19 cellular contexts compared by ENCODE assay signal in the genomic region with DNA sequence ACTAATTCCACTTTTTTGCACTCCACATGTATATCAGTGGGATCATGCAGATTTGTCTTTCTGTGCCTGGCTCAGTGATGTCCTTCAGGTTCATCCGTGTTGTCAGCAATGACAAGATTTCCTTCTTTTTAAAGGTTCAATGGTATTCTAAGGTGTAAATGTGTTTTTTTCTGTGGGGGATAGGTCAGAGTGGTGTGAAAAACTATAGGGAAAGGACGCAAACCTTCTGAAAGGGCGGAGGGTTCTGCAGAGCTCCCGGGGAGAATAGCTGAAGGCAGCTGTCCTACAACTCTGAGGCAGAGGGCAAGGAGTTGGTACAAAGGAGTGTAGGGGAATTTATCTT. TPM values are rescaled to one million over a fixed set of nuclear protein-coding genes. Genes with fewer than 3 reads are reported as not detected.
DNase-seq lines count a peak whose midpoint lies in the region; ATAC-seq, FAIRE-seq and TF ChIP-seq lines count a peak whose summit lies in the region.
"Had no signal": no experiment of that assay in that cellular context is flagged by ENCODE, and none has a peak within 500 bp of the region (broad histone marks: within the 10 kb centered on the region; RNA-seq: fewer than 3 reads in every experiment).

No MANE protein-coding gene starts in this region.

- H3K27me3 ChIP-seq in Peyer's patch (no peaks in the 10 kb centered on the region), pancreas (no peaks in the 10 kb centered on the region), right atrium auricular region (no peaks in the 10 kb centered on the region)
- H3K27me3 ChIP-seq: adrenal gland, upper lobe of left lung had no signal

- H3K9me3 Mint-ChIP-seq in activated CD4-positive, alpha-beta T cell treated with anti-CD3 and anti-CD28 coated beads, Interleukin-2, amount 10 ng/mL, durations not matched to agents 24 days and 14 days: no peaks in the 10 kb centered on the region

- DNase-seq in activated CD4-positive, alpha-beta T cell treated with anti-CD3 and anti-CD28 coated beads, Interleukin-2, amount 10 ng/mL, durations not matched to agents 24 days and 14 days: no peak
- no peak for DNase-seq in activated CD4-positive, alpha-beta T cell treated with anti-CD3 and anti-CD28 coated beads, Interleukin-2, amount 50 U/mL, for 4 hours
- DNase-seq in Peyer's patch (no peak), epithelial cell of prostate (ENCODE audit: low read depth, low spot score) (no peak), pancreas (no peak), right atrium auricular region (ENCODE audit: low spot score) (no peak)
- DNase-seq: adrenal gland, DMS 273 treated with DMSO at 0.1 percent for 48 hours, NCI-H2081 treated with DMSO at 0.1 percent for 48 hours, NCI-H69, T-helper 9 cell, upper lobe of left lung had no signal

- ATAC-seq in pancreas (no peak), HG03025 (IDR thresholded peaks at IDR 0.05; ENCODE audit: low FRiP score, unreplicated experiment) (no peak), GM19023 (IDR thresholded peaks at IDR 0.05; ENCODE audit: unreplicated experiment) (no peak)

- TF ChIP-seq CTCF in Peyer's patch (IDR thresholded peaks at IDR 0.05) (no peak), pancreas (IDR thresholded peaks at IDR 0.05) (no peak), right atrium auricular region (IDR thresholded peaks at IDR 0.05) (no peak)

- H3K36me3 ChIP-seq in Peyer's patch: no peaks in the 10 kb centered on the region
- no peaks in the 10 kb centered on the region for H3K36me3 ChIP-seq in pancreas
- H3K36me3 ChIP-seq in right atrium auricular region: no peaks in the 10 kb centered on the region
- H3K36me3 ChIP-seq: adrenal gland, upper lobe of left lung had no signal

- intact Hi-C loops in activated CD4-positive, alpha-beta T cell treated with anti-CD3 and anti-CD28 coated beads, Interleukin-2, amount 10 ng/mL, durations not matched to agents 24 days and 14 days (cut with micrococcal nuclease): no loop called here
- intact Hi-C loops in pancreas (cut with DNase I): no loop called here

- H3K4me3 ChIP-seq in Peyer's patch (no peak overlapping the region), pancreas (no peak overlapping the region), right atrium auricular region (no peak overlapping the region)
- H3K4me3 ChIP-seq: adrenal gland, upper lobe of left lung had no signal

- H3K4me3 Mint-ChIP-seq in activated CD4-positive, alpha-beta T cell treated with anti-CD3 and anti-CD28 coated beads, Interleukin-2, amount 10 ng/mL, durations not matched to agents 24 days and 14 days: no peak overlapping the region

- H3K4me1 ChIP-seq in Peyer's patch: peaks cover 3 to 50% (median 17%) of the 10 kb centered on the region in 4 donors
- H3K4me1 ChIP-seq in pancreas: peaks cover 14 to 43% (median 24%) of the 10 kb centered on the region in 3 donors
- H3K4me1 ChIP-seq in right atrium auricular region: peaks cover 0 to 41% of the 10 kb centered on the region in 2 donors

- H3K27me3 Mint-ChIP-seq in activated CD4-positive, alpha-beta T cell treated with anti-CD3 and anti-CD28 coated beads, Interleukin-2, amount 10 ng/mL, durations not matched to agents 24 days and 14 days: peaks cover 2% of the 10 kb centered on the region

- H3K27ac ChIP-seq in Peyer's patch (peak overlapping the region; percentile 28 to 100 (median 98)), epithelial cell of prostate (peak overlapping the region; percentile 100), pancreas (peak overlapping the region in 3 of 4 donors; percentile 3 to 98 (median 96)), right atrium auricular region (no peak overlapping the region)

- H3K36me3 Mint-ChIP-seq in activated CD4-positive, alpha-beta T cell treated with anti-CD3 and anti-CD28 coated beads, Interleukin-2, amount 10 ng/mL, durations not matched to agents 24 days and 14 days (ENCODE audit: low read depth): peaks cover 8% of the 10 kb centered on the region

- TF ChIP-seq POLR2A in Peyer's patch (IDR thresholded peaks at IDR 0.05): no peak

- FAIRE-seq in pancreas (lab: Jason Lieb, UNC): no peak
- FAIRE-seq: HTR-8/SVneo, keratinocyte had no signal

- H3K4me1 Mint-ChIP-seq in activated CD4-positive, alpha-beta T cell treated with anti-CD3 and anti-CD28 coated beads, Interleukin-2, amount 10 ng/mL, durations not matched to agents 24 days and 14 days: peaks cover 56% of the 10 kb centered on the region

- 25 to 26% methylated on average over 4 of the region's 4 CpGs for WGBS in pancreas, 2 donors

- H3K27ac Mint-ChIP-seq in activated CD4-positive, alpha-beta T cell treated with anti-CD3 and anti-CD28 coated beads, Interleukin-2, amount 10 ng/mL, durations not matched to agents 24 days and 14 days: peak overlapping the region; percentile 57

- H3K9me3 ChIP-seq in Peyer's patch: no peaks in the 10 kb centered on the region
- no peaks in the 10 kb centered on the region for H3K9me3 ChIP-seq in pancreas
- no peaks in the 10 kb centered on the region for H3K9me3 ChIP-seq in right atrium auricular region
- H3K9me3 ChIP-seq: adrenal gland, upper lobe of left lung had no signal

RNA-seq across cellular contexts. Expression of a gene that starts 21.9 kb away (rescaled TPM):
- total RNA-seq in activated CD4-positive, alpha-beta T cell treated with anti-CD3 and anti-CD28 coated beads, Interleukin-2, amount 10 ng/mL, durations not matched to agents 24 days and 14 days: 137 and 146 TPM in 2 replicates
- total RNA-seq in Peyer's patch: 100 to 1,000 TPM; 148 to 232 (median 215) TPM
- total RNA-seq in pancreas: 10 to 100 TPM; 47.1 to 81.6 (median 62.5) TPM
- 100 to 1,000 TPM; 101 to 107 TPM for polyA plus RNA-seq in pancreas
- total RNA-seq in right atrium auricular region: 10 to 100 TPM; 31.3 to 32.9 TPM

RNA-seq across cellular contexts. Expression of a gene that starts 22.0 kb away (rescaled TPM):
- total RNA-seq in activated CD4-positive, alpha-beta T cell treated with anti-CD3 and anti-CD28 coated beads, Interleukin-2, amount 10 ng/mL, durations not matched to agents 24 days and 14 days: 413 and 415 TPM in 2 replicates
- total RNA-seq in Peyer's patch (10 to 100 TPM in 3 of 4 donors, not detected in 1; 11.6 to 15.4 (median 15.2) TPM), pancreas (1 to 10 TPM in 2 of 6 donors, under 1 TPM in 4; 0.28 to 1.3 (median 0.98) TPM), right atrium auricular region (1 to 10 TPM in 1 of 2 donors, not detected in 1; 1.7 TPM)
- polyA plus RNA-seq in pancreas: 1 to 10 TPM in 1 of 2 donors, under 1 TPM in 1; 0.70 to 1.0 TPM
- total RNA-seq: A673, glomerular endothelial cell, renal cortical epithelial cell had no signal
- polyA plus RNA-seq: keratinocyte had no signal

RNA-seq across cellular contexts. Expression of a gene that starts 38.1 kb away (rescaled TPM):
- 4.3 and 4.6 TPM in 2 replicates for total RNA-seq in activated CD4-positive, alpha-beta T cell treated with anti-CD3 and anti-CD28 coated beads, Interleukin-2, amount 10 ng/mL, durations not matched to agents 24 days and 14 days
- total RNA-seq in Peyer's patch: 100 to 1,000 TPM in 2 of 4 donors, 10 to 100 TPM in 2; 10.7 to 258 (median 94.5) TPM
- total RNA-seq in pancreas: 1 to 10 TPM in 5 of 6 donors, under 1 TPM in 1; 0.74 to 7.4 (median 1.4) TPM
- polyA plus RNA-seq in pancreas: 1 to 10 TPM; 1.5 to 3.3 TPM
- total RNA-seq in right atrium auricular region: 1 to 10 TPM; 3.1 to 7.7 TPM

Comparison
In these comparisons a context has a peak if more than half of its experiments do, and no peak if none do; other contexts are left out.
1. H3K27ac ChIP-seq: peak in Peyer's patch (4 of 4), epithelial cell of prostate (single experiment) and pancreas (3 of 4); none in right atrium auricular region (0 of 2).
2. RNA of a gene that starts 22.0 kb away (total RNA-seq): 413 to 415 TPM in activated CD4-positive, alpha-beta T cell treated with anti-CD3 and anti-CD28 coated beads, Interleukin-2, amount 10 ng/mL, durations not matched to agents 24 days and 14 days; 11.6 to 15.4 TPM in Peyer's patch, 1.7 TPM in right atrium auricular region and 0.28 to 1.3 TPM in pancreas; every median in the first group is over 10 times any median in the second.